Comparison of ENCODE assay signal across 15 cellular contexts in the genomic region with DNA sequence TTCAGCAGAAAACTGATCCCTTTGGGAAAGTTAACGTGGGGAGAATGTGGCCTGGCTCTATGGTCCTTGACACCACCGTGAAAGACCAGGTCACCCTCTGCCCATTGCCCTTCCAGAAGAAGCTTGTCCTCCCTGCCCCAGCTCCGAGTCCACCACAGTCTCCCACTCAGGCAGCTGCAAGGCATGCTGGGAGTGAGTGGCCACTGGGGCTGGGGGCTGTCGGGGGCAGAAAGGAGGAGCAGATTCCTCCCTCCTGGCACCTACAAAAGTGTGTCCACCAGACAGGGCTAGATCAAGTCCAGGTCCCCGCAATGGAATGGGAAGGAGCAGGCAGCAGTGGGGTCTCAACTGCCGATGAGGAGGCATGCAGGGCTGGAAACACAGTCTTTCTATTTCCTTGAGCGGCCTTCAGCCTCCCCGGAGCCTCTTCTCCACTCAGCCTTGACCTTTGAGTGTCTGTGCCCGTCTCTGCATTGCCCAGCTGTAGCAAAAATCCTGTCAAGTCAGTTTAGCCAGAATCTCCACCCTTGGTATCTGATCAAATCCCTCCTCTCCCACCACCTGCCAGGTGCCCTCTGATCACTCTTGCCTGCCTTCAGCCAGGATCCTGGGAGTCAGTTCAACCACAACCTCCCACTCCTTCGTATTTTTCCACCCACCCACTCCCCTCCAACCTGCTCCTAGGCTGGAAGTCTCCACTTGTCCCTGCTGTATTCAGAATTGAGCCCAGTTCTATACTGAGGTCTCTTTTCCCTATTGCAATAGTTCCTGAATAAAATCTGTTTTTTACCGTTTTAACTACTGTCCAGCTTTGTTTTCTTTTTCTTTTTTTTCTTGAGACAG.
"Had no signal": no experiment of that assay in that cellular context is flagged by ENCODE, and none has a peak within 500 bp of the region (broad histone marks: within the 10 kb centered on the region; RNA-seq: fewer than 3 reads in every experiment).

No MANE protein-coding gene starts in this region.

- H3K4me3 ChIP-seq: body of pancreas, esophagus muscularis mucosa, suprapubic skin had no signal

- H3K27ac ChIP-seq: body of pancreas, esophagus muscularis mucosa, suprapubic skin had no signal

- H3K9me3 ChIP-seq: body of pancreas, esophagus muscularis mucosa, suprapubic skin had no signal

- H3K36me3 ChIP-seq: suprapubic skin had no signal

- DNase-seq: activated B cell treated with CpG ODN at 0.5 μM for 24 hours; activated CD4-positive, alpha-beta T cell treated with anti-CD3 and anti-CD28 coated beads, Interleukin-2, amount 10 ng/mL, durations not matched to agents 7 days and 5 days; activated effector memory CD4-positive, alpha-beta T cell treated with anti-CD3 and anti-CD28 coated beads, Interleukin-2, amount 50 U/mL, for 16 hours; activated T-cell treated with anti-CD3 and anti-CD28 coated beads, Interleukin-2, amount 50 U/mL, for 4 hours; amniotic stem cell; body of pancreas; foreskin fibroblast; left cardiac atrium; stimulated activated CD4-positive, alpha-beta T cell treated with anti-CD3 and anti-CD28 coated beads, Interleukin-2, amount 100 ng/mL, for 48 hours; stimulated activated naive CD8-positive, alpha-beta T cell treated with anti-CD3 and anti-CD28 coated beads, Interleukin-15, Interleukin-2, amounts not matched to agents 100 U/mL and 50 U/mL, for 24 hours; T-helper 2 cell had no signal

- ATAC-seq: activated naive CD4-positive, alpha-beta T cell treated with anti-CD3 and anti-CD28 coated beads, Interleukin-2, amount 50 U/mL, for 72 hours; activated T-cell treated with anti-CD3 and anti-CD28 coated beads, Interleukin-2, amount 50 U/mL, for 4 hours; body of pancreas; left cardiac atrium; natural killer cell treated with Interleukin-12 subunit alpha and Interleukin-12 subunit beta and Interleukin-15 and Interleukin-18, amount 100 ng/mL, for 72 hours; stimulated activated naive CD8-positive, alpha-beta T cell treated with anti-CD3 and anti-CD28 coated beads, Interleukin-15, Interleukin-2, amounts not matched to agents 100 U/mL and 50 U/mL, for 24 hours had no signal

- H3K4me1 ChIP-seq: body of pancreas, esophagus muscularis mucosa had no signal

- H3K27me3 ChIP-seq: body of pancreas, esophagus muscularis mucosa, suprapubic skin had no signal
